8 cellular contexts compared by ENCODE assay signal in genomic region chr14:54870154-54871090, GRCh38. TPM values are rescaled to one million over a fixed set of nuclear protein-coding genes. Genes with fewer than 3 reads are reported as not detected.
DNase-seq lines count a peak whose midpoint lies in the region; TF ChIP-seq lines count a peak whose summit lies in the region.
"Not testable (repeated sequence)": the region's sequence is repeated elsewhere in the genome, so short reads cannot be mapped to it uniquely, and the experiment has no call there.

No MANE protein-coding gene starts in this region.

- peak overlapping the region; percentile 86 for H3K4me3 Mint-ChIP-seq in osteocyte (ENCODE audit: unreplicated experiment)

- peak overlapping the region; percentile 86 for H3K27ac ChIP-seq in WERI-Rb-1
- H3K27ac ChIP-seq in ascending aorta, tibial artery: not testable (repeated sequence)

- peaks cover 23% of the 10 kb centered on the region for H3K27me3 Mint-ChIP-seq in osteocyte (ENCODE audit: unreplicated experiment)

- intact Hi-C loops in ascending aorta (cut with DNase I); tibial artery (cut with DNase I; ENCODE audit: low total_unique reads): not testable (repeated sequence)

- not testable (repeated sequence) for H3K27me3 ChIP-seq in WERI-Rb-1 (ENCODE audit: insufficient read depth, low read depth, severe bottlenecking); ascending aorta; kidney epithelial cell (ENCODE audit: control insufficient read depth, insufficient read depth, low read length); tibial artery

- H3K9me3 Mint-ChIP-seq in osteocyte (ENCODE audit: unreplicated experiment) = not testable (repeated sequence)

- H3K4me3 ChIP-seq in WERI-Rb-1 (ENCODE audit: low read depth, low read length) (peak overlapping the region; percentile 41), ascending aorta (peak overlapping the region; percentile 45 to 67), epithelial cell of esophagus (ENCODE audit: low read length) (peak overlapping the region; percentile 49), kidney epithelial cell (ENCODE audit: low read depth, low read length) (peak overlapping the region; percentile 33), tibial artery (peak overlapping the region; percentile 33 to 48)

- H3K36me3 Mint-ChIP-seq in osteocyte (ENCODE audit: unreplicated experiment) = not testable (repeated sequence)

- DNase-seq in DMS53 (lab: John Stamatoyannopoulos, UW) (peak; percentile 43), NCI-H2171 (lab: John Stamatoyannopoulos, UW) (peak; percentile 40), WERI-Rb-1 (peak; percentile 68), epithelial cell of esophagus (ENCODE audit: low read depth) (peak; percentile 15)
- not testable (repeated sequence) for DNase-seq in ascending aorta (ENCODE audit: low spot score in 2 of 2); kidney epithelial cell (ENCODE audit: low read depth); osteocyte (ENCODE audit: extremely low spot score, unreplicated experiment); tibial artery

- H3K36me3 ChIP-seq in WERI-Rb-1; ascending aorta; kidney epithelial cell (ENCODE audit: control insufficient read depth, insufficient read depth, low read length); tibial artery: not testable (repeated sequence)

- peaks cover 3 to 13% of the 10 kb centered on the region in 2 donors for H3K4me1 ChIP-seq in ascending aorta
- H3K4me1 ChIP-seq in tibial artery = peaks cover 0 to 21% (median 8%) of the 10 kb centered on the region in 4 donors

- not testable (repeated sequence) for TF ChIP-seq CTCF in WERI-Rb-1 (IDR thresholded peaks at IDR 0.05; ENCODE audit: low read depth, low read length); ascending aorta (IDR thresholded peaks at IDR 0.05); epithelial cell of esophagus (IDR thresholded peaks at IDR 0.05; ENCODE audit: insufficient read depth, low read depth, low read length, missing control alignments); kidney epithelial cell (IDR thresholded peaks at IDR 0.05; ENCODE audit: insufficient read depth, low read length, poor library complexity, severe bottlenecking); osteocyte (IDR thresholded peaks at IDR 0.05); tibial artery (IDR thresholded peaks at IDR 0.05)

- H3K4me1 Mint-ChIP-seq in osteocyte (ENCODE audit: unreplicated experiment) = peaks cover 21% of the 10 kb centered on the region

- H3K9me3 ChIP-seq in WERI-Rb-1 (ENCODE audit: severe bottlenecking) = peaks cover 17% of the 10 kb centered on the region
- H3K9me3 ChIP-seq in ascending aorta, tibial artery: not testable (repeated sequence)

- H3K27ac Mint-ChIP-seq in osteocyte (ENCODE audit: unreplicated experiment) = peak overlapping the region; percentile 77

RNA-seq across cellular contexts. Expression of gene GCH1, which starts 32.2 kb away (rescaled TPM):
- 3.2 TPM for total RNA-seq in ascending aorta
- 30.8 and 30.9 TPM in 2 replicates for total RNA-seq in kidney epithelial cell
- total RNA-seq in osteocyte = 0.31 and 0.43 TPM in 2 replicates
